Comparison of ENCODE assay signal across 8 cellular contexts in genomic region chr19:38402623-38402966, GRCh38. TPM values are rescaled to one million over a fixed set of nuclear protein-coding genes. Genes with fewer than 3 reads are reported as not detected.
A peak's percentile ranks its signal among the peaks of the same experiment; 100 is the strongest.
DNase-seq lines count a peak whose midpoint lies in the region; ATAC-seq and TF ChIP-seq lines count a peak whose summit lies in the region.

No MANE protein-coding gene starts in this region.

- no peak overlapping the region for H4K91ac ChIP-seq in trophoblast cell (ENCODE audit: low read depth, low read length)

- H2AFZ ChIP-seq in Loucy (ENCODE audit: low read length) (peak overlapping the region; percentile 95), trophoblast cell (ENCODE audit: insufficient read depth, low read length, poor library complexity) (peak overlapping the region; percentile 75)

- H2AK5ac ChIP-seq in trophoblast cell (ENCODE audit: low read length), result no peak overlapping the region

- H3K14ac ChIP-seq in trophoblast cell (ENCODE audit: low read length), result peak overlapping the region; percentile 56

- H3K4me2 ChIP-seq in Loucy (ENCODE audit: low read depth, low read length, poor library complexity, severe bottlenecking) (peak overlapping the region; percentile 71), trophoblast cell (ENCODE audit: low read length) (peak overlapping the region; percentile 88)

- DNase-seq in GM13977 (ENCODE audit: low spot score) (no peak), trophoblast cell (no peak), HuH-7.5 (ENCODE audit: low spot score) (no peak), dermis blood vessel endothelial cell (no peak), glomerular visceral epithelial cell (ENCODE audit: extremely low spot score) (no peak), hypothalamus (lab: John Stamatoyannopoulos, UW) (no peak)
- no peak for DNase-seq in effector memory CD8-positive, alpha-beta T cell

- H4K20me1 ChIP-seq in Loucy (ENCODE audit: insufficient read depth, low read length, poor library complexity, severe bottlenecking), result no peaks in the 10 kb centered on the region

- H3K79me2 ChIP-seq in Loucy (ENCODE audit: insufficient read depth, low read length) (peaks cover 6% of the 10 kb centered on the region), trophoblast cell (ENCODE audit: control insufficient read depth, insufficient read depth, low read length, poor library complexity) (peaks cover 5% of the 10 kb centered on the region)

- H3K4me1 Mint-ChIP-seq in effector memory CD8-positive, alpha-beta T cell (ENCODE audit: low read depth in 2 of 2), result peaks cover 10 to 15% of the 10 kb centered on the region in 2 donors

- no peaks in the 10 kb centered on the region for H3K9me2 ChIP-seq in Loucy (replicated peaks; ENCODE audit: low read depth, low read length)

- no peak overlapping the region for H3K18ac ChIP-seq in trophoblast cell (ENCODE audit: low read length)

- no peak overlapping the region for H3K4ac ChIP-seq in trophoblast cell (ENCODE audit: low read depth, low read length)

- in situ Hi-C loops in GM13977 (cut with MboI; ENCODE audit: low pct_unique_long_range_greater_than_20kb, low sequenced_read_pairs, unreplicated experiment), result loop anchor here (25.0 kb wide), 1 partner anchor 535 kb away; the partner anchor contains the start of genes MRPS12 and SARS2

- peak overlapping the region; percentile 38 for H4K12ac ChIP-seq in trophoblast cell (ENCODE audit: low read depth, low read length)

- peaks cover 10% of the 10 kb centered on the region for H3K79me1 ChIP-seq in trophoblast cell (ENCODE audit: low read length)

- H3K23ac ChIP-seq in trophoblast cell (ENCODE audit: low read length), result no peak overlapping the region

- H3K36me3 Mint-ChIP-seq in effector memory CD8-positive, alpha-beta T cell (ENCODE audit: insufficient read depth), result peaks cover 36% of the 10 kb centered on the region

- no peaks in the 10 kb centered on the region for H3K9me3 Mint-ChIP-seq in effector memory CD8-positive, alpha-beta T cell

- peaks cover 9 to 14% of the 10 kb centered on the region in 2 donors for H3K27me3 Mint-ChIP-seq in effector memory CD8-positive, alpha-beta T cell

- H3K4me1 ChIP-seq in Loucy (ENCODE audit: insufficient read depth, low read length, poor library complexity, severe bottlenecking), result peaks cover 13% of the 10 kb centered on the region
- H3K4me1 ChIP-seq in trophoblast cell (ENCODE audit: control insufficient read depth in 1 of 2, insufficient read depth in 2 of 2, low read length in 2 of 2), result peaks cover 11 to 16% of the 10 kb centered on the region in 2 experiments

- H2BK5ac ChIP-seq in trophoblast cell (ENCODE audit: low read depth, low read length, poor library complexity), result no peak overlapping the region

- no peaks in the 10 kb centered on the region for H3K9me3 ChIP-seq in Loucy (ENCODE audit: insufficient read depth, low read depth, low read length)
- H3K9me3 ChIP-seq in trophoblast cell (ENCODE audit: insufficient read depth, low read depth, low read length), result no peaks in the 10 kb centered on the region

- TF ChIP-seq CTCF in GM13977 (IDR thresholded peaks at IDR 0.05; ENCODE audit: extremely low read depth, insufficient read depth, missing control alignments), result peak; percentile 13
- TF ChIP-seq CTCF in Loucy (conservative IDR thresholded peaks at IDR 0.05; ENCODE audit: low read length), result no peak

- peak overlapping the region; percentile 95 for H3K27ac Mint-ChIP-seq in effector memory CD8-positive, alpha-beta T cell

- no peak overlapping the region for H3K27ac ChIP-seq in trophoblast cell (ENCODE audit: low read depth, low read length)

- no peak for ATAC-seq in effector memory CD8-positive, alpha-beta T cell (replicated peaks)

- peak overlapping the region; percentile 38 for H2BK12ac ChIP-seq in trophoblast cell (ENCODE audit: low read length)

- H3K36me3 ChIP-seq in Loucy (ENCODE audit: insufficient read depth, low read length) (no peaks in the 10 kb centered on the region), trophoblast cell (ENCODE audit: control insufficient read depth in 1 of 2, insufficient read depth in 2 of 2, low read length in 2 of 2) (peaks cover 0 to 2% of the 10 kb centered on the region in 2 experiments)

- no peaks in the 10 kb centered on the region for H3F3A ChIP-seq in Loucy (ENCODE audit: low read depth)

- H3K27me3 ChIP-seq in Loucy (ENCODE audit: insufficient read depth, low read length, poor library complexity, severe bottlenecking), result no peaks in the 10 kb centered on the region
- H3K27me3 ChIP-seq in trophoblast cell (ENCODE audit: insufficient read depth, low read length), result no peaks in the 10 kb centered on the region

- H3K9ac ChIP-seq in Loucy (ENCODE audit: low read depth, low read length, poor library complexity, severe bottlenecking) (no peak overlapping the region), trophoblast cell (ENCODE audit: low read length) (no peak overlapping the region)

- H4K8ac ChIP-seq in trophoblast cell (ENCODE audit: low read depth, low read length), result peak overlapping the region; percentile 89

- peak overlapping the region; percentile 93 to 97 for H3K4me3 Mint-ChIP-seq in effector memory CD8-positive, alpha-beta T cell

- no CpG with 5 or more reads among the region's 18 CpGs for WGBS in trophoblast cell (ENCODE audit: extremely low coverage, insufficient coverage, insufficient read length)

- peak overlapping the region; percentile 44 for H2BK120ac ChIP-seq in trophoblast cell (ENCODE audit: insufficient read depth, low read length, poor library complexity)

- peak overlapping the region; percentile 59 for H3K4me3 ChIP-seq in Loucy (ENCODE audit: low read length, poor library complexity, severe bottlenecking)
- H3K4me3 ChIP-seq in trophoblast cell (ENCODE audit: low read depth, low read length), result peak overlapping the region; percentile 14

RNA-seq across cellular contexts. Expression of gene FAM98C, which starts 0.3 kb away (rescaled TPM):
- 3.6 and 4.1 TPM in 2 replicates for polyA plus RNA-seq in trophoblast cell (2013)
- 7.3 and 12.3 TPM in 2 replicates for total RNA-seq in dermis blood vessel endothelial cell

RNA-seq across cellular contexts. Expression of gene SPRED3, which starts 14.1 kb away (rescaled TPM):
- polyA plus RNA-seq in trophoblast cell (2013), result 2.3 and 2.5 TPM in 2 replicates
- 0.51 and 1.0 TPM in 2 replicates for total RNA-seq in dermis blood vessel endothelial cell

RNA-seq across cellular contexts. Expression of gene GGN, which starts 14.8 kb away (rescaled TPM):
- polyA plus RNA-seq in trophoblast cell (2013), result 0.21 and 0.31 TPM in 2 replicates
- total RNA-seq in dermis blood vessel endothelial cell, result 0.23 and 0.34 TPM in 2 replicates

RNA-seq across cellular contexts. Expression of gene RASGRP4, which starts 23.4 kb away (rescaled TPM):
- polyA plus RNA-seq in trophoblast cell (2013), result 0.03 TPM in 1 of 2 replicates, not detected in the other
- total RNA-seq in dermis blood vessel endothelial cell, result not detected in 2 replicates

RNA-seq across cellular contexts. Expression of gene PSMD8, which starts 28.2 kb away (rescaled TPM):
- 201 and 203 TPM in 2 replicates for polyA plus RNA-seq in trophoblast cell (2013)
- 251 and 344 TPM in 2 replicates for total RNA-seq in dermis blood vessel endothelial cell
